Comparison of ENCODE assay signal across 9 cellular contexts in genomic region chr3:170179444-170179843, GRCh38. TPM values are rescaled to one million over a fixed set of nuclear protein-coding genes. Genes with fewer than 3 reads are reported as not detected.
DNase-seq lines count a peak whose midpoint lies in the region; ATAC-seq and TF ChIP-seq lines count a peak whose summit lies in the region.
"Had no signal": no experiment of that assay in that cellular context is flagged by ENCODE, and none has a peak within 500 bp of the region (broad histone marks: within the 10 kb centered on the region; RNA-seq: fewer than 3 reads in every experiment).

No MANE protein-coding gene starts in this region.

- H3K36me3 ChIP-seq in DOHH2 (ENCODE audit: control insufficient read depth, low read length) (peaks cover 63% of the 10 kb centered on the region), prostate gland (peaks cover 6% of the 10 kb centered on the region in 2 donors)

- H3K36me3 Mint-ChIP-seq in effector memory CD8-positive, alpha-beta T cell (ENCODE audit: insufficient read depth) = peaks cover 61% of the 10 kb centered on the region

- TF ChIP-seq POLR2A in prostate gland (IDR thresholded peaks at IDR 0.05) = no peak

- H3K27me3 Mint-ChIP-seq in effector memory CD8-positive, alpha-beta T cell = no peaks in the 10 kb centered on the region

- peaks cover 3% of the 10 kb centered on the region; the same call in 1 of the 2 replicates for H4K20me1 ChIP-seq in DOHH2 (ENCODE audit: control insufficient read depth, insufficient read depth, low read depth, low read length)

- peak overlapping the region; percentile 91 for H3K4me3 ChIP-seq in DOHH2 (ENCODE audit: low read length)
- peak overlapping the region; percentile 68 to 83 for H3K4me3 ChIP-seq in prostate gland

- H3K27ac Mint-ChIP-seq in effector memory CD8-positive, alpha-beta T cell = peak overlapping the region; percentile 99 to 100

- peak overlapping the region; percentile 96 for H3K4me3 Mint-ChIP-seq in effector memory CD8-positive, alpha-beta T cell

- H3K4me2 ChIP-seq in DOHH2 (ENCODE audit: low read length) = peak overlapping the region; percentile 87

- WGBS in prostate gland = 49% methylated on average over 1 of the region's 1 CpG

- no peaks in the 10 kb centered on the region for H3F3A ChIP-seq in DOHH2 (ENCODE audit: control insufficient read depth, insufficient read depth)

- H3K9me3 ChIP-seq in DOHH2 (ENCODE audit: control insufficient read depth, insufficient read depth, low read length) = no peaks in the 10 kb centered on the region
- no peaks in the 10 kb centered on the region for H3K9me3 ChIP-seq in prostate gland

- H3K79me2 ChIP-seq in DOHH2 (ENCODE audit: control insufficient read depth, low read length) = peaks cover 59% of the 10 kb centered on the region

- H3K27ac ChIP-seq in DOHH2 (ENCODE audit: low read depth, low read length) = no peak overlapping the region
- peak overlapping the region in 1 of 2 donors; percentile 94 for H3K27ac ChIP-seq in prostate gland

- H3K4me1 ChIP-seq in DOHH2 (ENCODE audit: control insufficient read depth, low read length) (peaks cover 22% of the 10 kb centered on the region), prostate gland (replicated peaks) (no peaks in the 10 kb centered on the region)

- H3K27me3 ChIP-seq in DOHH2 (ENCODE audit: control insufficient read depth, low read length) = no peaks in the 10 kb centered on the region
- no peaks in the 10 kb centered on the region for H3K27me3 ChIP-seq in prostate gland (replicated peaks; ENCODE audit: insufficient read depth)

- no peaks in the 10 kb centered on the region for H3K9me3 Mint-ChIP-seq in effector memory CD8-positive, alpha-beta T cell

- no peak for ATAC-seq in effector memory CD8-positive, alpha-beta T cell (replicated peaks)
- ATAC-seq in HG03432 (IDR thresholded peaks at IDR 0.05; ENCODE audit: unreplicated experiment) = no peak

- intact Hi-C loops in prostate gland (cut with DNase I) = no loop called here

- peaks cover 33 to 48% of the 10 kb centered on the region in 2 donors for H3K4me1 Mint-ChIP-seq in effector memory CD8-positive, alpha-beta T cell (ENCODE audit: low read depth in 2 of 2)

- no peaks in the 10 kb centered on the region for H3K9me2 ChIP-seq in DOHH2 (replicated peaks; ENCODE audit: control insufficient read depth, low read length)

- peak; percentile 28 for DNase-seq in NOMO-1 treated with dmso at 0.1 percent for 144 hours (lab: John Stamatoyannopoulos, UW; ENCODE audit: unreplicated experiment)
- DNase-seq in effector memory CD8-positive, alpha-beta T cell = no peak
- no peak for DNase-seq in prostate gland (ENCODE audit: low spot score)
- DNase-seq in NCI-H1105 (lab: John Stamatoyannopoulos, UW) = no peak
- DNase-seq in DMS114 treated with DMSO at 0.1 percent for 48 hours (lab: John Stamatoyannopoulos, UW; ENCODE audit: unreplicated experiment) = no peak
- no peak for DNase-seq in NCI-H69 (lab: John Stamatoyannopoulos, UW)
- DNase-seq: hippocampal formation had no signal

- TF ChIP-seq CTCF in DOHH2 (IDR thresholded peaks at IDR 0.05; ENCODE audit: low read depth, low read length, poor library complexity, severe bottlenecking) (no peak), prostate gland (IDR thresholded peaks at IDR 0.05) (no peak)

RNA-seq across cellular contexts. Expression of gene PHC3, which starts 2.1 kb away (rescaled TPM):
- 100 to 1,000 TPM in 1 of 2 donors, 10 to 100 TPM in 1; 34.5 to 100 TPM for total RNA-seq in prostate gland

RNA-seq across cellular contexts. Expression of gene PRKCI, which starts 42.8 kb away (rescaled TPM):
- total RNA-seq in prostate gland = 10 to 100 TPM; 44.6 to 74.4 TPM
